20 cellular contexts compared by ENCODE assay signal in genomic region chr11:85167471-85167870, GRCh38.
"Had no signal": no experiment of that assay in that cellular context is flagged by ENCODE, and none has a peak within 500 bp of the region (broad histone marks: within the 10 kb centered on the region; RNA-seq: fewer than 3 reads in every experiment).

No MANE protein-coding gene starts in this region.

- H3K4me1 ChIP-seq: Peyer's patch had no signal

- H3K4me3 ChIP-seq: PC-9, Peyer's patch, SJCRH30 had no signal

- H2AFZ ChIP-seq: PC-9 had no signal

- H3K36me3 ChIP-seq: Peyer's patch, SJCRH30 had no signal

- DNase-seq: KBM-7, MV-4-11, NCI-H1048, NCI-H1105 treated with DMSO at 0.1 percent for 48 hours, NCI-H1417 treated with DMSO at 0.1 percent for 48 hours, NCI-H146, NCI-H1694 treated with DMSO at 0.1 percent for 48 hours, NCI-H1930, NCI-H2081, NCI-H2107, NCI-H2227 treated with DMSO at 0.1 percent for 48 hours, NCI-H524, NCI-H69, NCI-H774, PC-9, Peyer's patch, SHP77 treated with DMSO at 0.1 percent for 48 hours, SJCRH30 had no signal

- H3K9me3 ChIP-seq: Peyer's patch had no signal

- H3K4me2 ChIP-seq: PC-9 had no signal

- H3K27me3 ChIP-seq: Peyer's patch, SJCRH30 had no signal

- ATAC-seq: Right ventricle myocardium inferior, SK-N-SH treated with all-trans-retinoic acid at 6 μM for 48 hours had no signal

- H3K27ac ChIP-seq: PC-9, Peyer's patch, SJCRH30 had no signal
